Comparison of ENCODE assay signal across 27 cellular contexts in the genomic region with DNA sequence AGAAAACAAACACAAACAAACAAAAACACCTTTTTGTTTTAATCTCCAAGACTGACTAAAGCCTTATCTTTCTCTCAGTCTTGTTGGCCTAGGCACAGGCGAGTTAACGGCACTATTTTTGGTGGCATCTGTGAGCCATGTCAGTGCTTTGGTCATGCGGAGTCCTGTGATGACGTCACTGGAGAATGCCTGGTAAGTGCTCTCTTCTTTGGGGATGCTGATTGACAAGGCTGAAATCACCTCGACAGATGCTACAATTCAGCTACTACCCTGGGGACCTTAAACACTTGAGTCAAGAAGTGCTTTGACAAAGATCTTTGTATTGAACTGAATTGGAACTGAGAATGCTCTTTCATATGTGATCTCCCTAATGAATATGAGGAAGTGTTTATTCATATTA.
DNase-seq lines count a peak whose midpoint lies in the region; ATAC-seq lines count a peak whose summit lies in the region.
"Had no signal": no experiment of that assay in that cellular context is flagged by ENCODE, and none has a peak within 500 bp of the region (broad histone marks: within the 10 kb centered on the region; RNA-seq: fewer than 3 reads in every experiment).

No MANE protein-coding gene starts in this region.

- ATAC-seq in left colon (no peak), HG03457 (IDR thresholded peaks at IDR 0.05; ENCODE audit: unreplicated experiment) (no peak)
- ATAC-seq: activated naive CD4-positive, alpha-beta T cell treated with anti-CD3 and anti-CD28 coated beads, Interleukin-2, amount 50 U/mL, for 72 hours; activated T-helper 17 cell treated with anti-CD3 and anti-CD28 coated beads, Interleukin-2, amount 50 U/mL, for 72 hours; psoas muscle had no signal

- H3K36me3 ChIP-seq in NT2/D1 (ENCODE audit: insufficient read depth, insufficient read length, low read length) (no peaks in the 10 kb centered on the region), HAP-1 (replicated peaks) (no peaks in the 10 kb centered on the region)
- H3K36me3 ChIP-seq: esophagus squamous epithelium, neutrophil, transverse colon had no signal

- H3K4me3 ChIP-seq in NT2/D1 (ENCODE audit: insufficient read length, low read depth): no peak overlapping the region
- no peak overlapping the region for H3K4me3 ChIP-seq in HAP-1
- H3K4me3 ChIP-seq: esophagus squamous epithelium, lung, psoas muscle, transverse colon had no signal

- DNase-seq in NCI-H1417 (lab: John Stamatoyannopoulos, UW): peak in 2 of 3 experiments; percentile 60 to 86
- DNase-seq in NCI-H1417 treated with DMSO at 0.1 percent for 48 hours (lab: John Stamatoyannopoulos, UW): no peak
- peak; percentile 7 for DNase-seq in LHCN-M2 (ENCODE audit: low read depth)
- DNase-seq in NT2/D1 (ENCODE audit: low read depth, low spot score): peak; percentile 13
- peak; percentile 21 for DNase-seq in myocyte (ENCODE audit: low read depth)
- DNase-seq in left colon: no peak
- no peak for DNase-seq in HAP-1 (ENCODE audit: low spot score in 2 of 2)
- DNase-seq: 8988T; activated CD4-positive, alpha-beta memory T cell treated with anti-CD3 and anti-CD28 coated beads for 36 hours; activated CD4-positive, CD25-positive, alpha-beta regulatory T cell; activated CD8-positive, alpha-beta memory T cell treated with anti-CD3 and anti-CD28 coated beads, Interleukin-2, amount 50 U/mL, for 48 hours; CD4-positive, alpha-beta T cell; cortex of kidney; DMS53; esophagus squamous epithelium; GDM1; Karpas-422; NCI-H1048; NCI-H774; psoas muscle; T1000; transverse colon had no signal

- in situ Hi-C loops in HAP-1 (cut with MboI; ENCODE audit: low sequenced_read_pairs): no loop called here

- intact Hi-C loops in left colon (cut with DNase I, micrococcal nuclease): loop anchor here in 1 of 2 donors (10.0 kb wide), 1 partner anchor 542 kb away; no protein-coding TSS in a partner anchor

- H3K9me3 ChIP-seq in NT2/D1 (ENCODE audit: insufficient read depth, low read length) (no peaks in the 10 kb centered on the region), HAP-1 (no peaks in the 10 kb centered on the region)
- H3K9me3 ChIP-seq: esophagus squamous epithelium, neutrophil, psoas muscle, transverse colon had no signal

- H3K27me3 ChIP-seq in NT2/D1 (ENCODE audit: insufficient read depth, insufficient read length) (no peaks in the 10 kb centered on the region), HAP-1 (ENCODE audit: low read depth) (no peaks in the 10 kb centered on the region)
- H3K27me3 ChIP-seq: esophagus squamous epithelium, neutrophil, transverse colon had no signal

- H3K9ac ChIP-seq in NT2/D1 (ENCODE audit: insufficient read length, low read depth): no peak overlapping the region

- H3K4me1 ChIP-seq in NT2/D1 (ENCODE audit: insufficient read depth, insufficient read length): no peaks in the 10 kb centered on the region
- H3K4me1 ChIP-seq in HAP-1: peaks cover 5% of the 10 kb centered on the region; the same call in 1 of the 2 replicates
- H3K4me1 ChIP-seq: esophagus squamous epithelium, psoas muscle, transverse colon had no signal

Comparison
In these comparisons a context has a peak if more than half of its experiments do, and no peak if none do; other contexts are left out.
1. DNase-seq: peak in NCI-H1417 (2 of 3), LHCN-M2 (single experiment), NT2/D1 (single experiment) and myocyte (single experiment); none in NCI-H1417 treated with DMSO at 0.1 percent for 48 hours (single experiment), left colon (0 of 2) and HAP-1 (0 of 2).